ENCODE assay signal across 8 cellular contexts in the genomic region with DNA sequence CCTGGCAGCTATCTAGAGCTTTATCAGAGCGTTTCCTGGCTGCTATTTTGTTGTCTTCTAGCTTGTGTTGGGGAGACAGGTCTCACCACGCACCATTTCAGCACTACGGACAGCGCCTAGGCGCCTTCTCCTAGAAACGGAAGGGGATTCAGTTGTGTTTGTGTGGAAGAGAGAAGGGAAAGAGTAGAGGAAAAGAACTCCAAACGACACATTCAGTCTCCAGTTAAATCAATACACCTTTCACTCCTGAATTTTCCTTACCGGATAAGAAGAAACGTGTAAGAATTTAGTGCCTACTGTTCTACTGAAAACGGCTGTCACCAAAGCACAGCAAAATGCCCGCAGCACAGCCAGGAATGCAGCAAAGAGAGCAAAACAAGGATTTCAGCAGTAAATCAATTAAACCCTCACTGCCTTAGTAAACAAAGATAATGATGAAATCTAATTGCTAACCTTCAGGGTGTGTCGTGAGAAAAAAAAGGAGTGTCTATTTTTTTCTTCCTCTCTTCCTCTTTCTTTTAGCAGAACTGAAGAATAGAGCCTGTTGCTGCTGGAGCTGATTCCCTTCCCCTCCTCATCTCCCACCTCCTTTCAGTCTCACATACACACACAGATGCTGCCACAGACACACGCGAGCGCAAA.
DNase-seq lines count a peak whose midpoint lies in the region; ATAC-seq and TF ChIP-seq lines count a peak whose summit lies in the region.

No MANE protein-coding gene starts in this region.

- ATAC-seq in SK-N-SH treated with all-trans-retinoic acid at 6 μM for 48 hours (peak; percentile 98), HG03460 (IDR thresholded peaks at IDR 0.05; ENCODE audit: unreplicated experiment) (no peak), GM21619 (IDR thresholded peaks at IDR 0.05; ENCODE audit: unreplicated experiment) (no peak)

- peak; percentile 21 for DNase-seq in activated gamma-delta T cell treated with Interleukin-2 at 50 U/mL for 16 hours
- no peak for DNase-seq in activated gamma-delta T cell (lab: John Stamatoyannopoulos, UW)
- DNase-seq in cerebellar cortex (ENCODE audit: low spot score), result peak; percentile 79
- peak; percentile 70 for DNase-seq in kidney glomerular epithelial cell (lab: John Stamatoyannopoulos, UW)
- peak; percentile 44 for DNase-seq in stimulated activated CD4-positive, alpha-beta T cell treated with anti-CD3 and anti-CD28 coated beads, Interleukin-4, amount 100 ng/mL, for 1 hour

TF ChIP-seq in SK-N-SH treated with all-trans-retinoic acid at 6 μM for 48 hours, 23 proteins besides CTCF, POLR2A, EP300 and RAD21:
- no peak for TF ChIP-seq ZFP30 (CRISPR knock-in tag; IDR thresholded peaks at IDR 0.05)
- peak; percentile 94 for TF ChIP-seq SNAI2 (CRISPR knock-in tag; IDR thresholded peaks at IDR 0.05)
- 0 out of 2 replicates have a peak, but pooled peaks have one; percentile 26 for TF ChIP-seq PATZ1 (CRISPR knock-in tag; IDR thresholded peaks at IDR 0.05; ENCODE audit: borderline replicate concordance)
- no peak for TF ChIP-seq ZNF70 (CRISPR knock-in tag; IDR thresholded peaks at IDR 0.05)
- TF ChIP-seq ISL1 (CRISPR knock-in tag; IDR thresholded peaks at IDR 0.05), result 0 out of 2 replicates have a peak, but pooled peaks have one; percentile 29
- TF ChIP-seq ZFP3 (CRISPR knock-in tag; IDR thresholded peaks at IDR 0.05), result peak; percentile 73; the same call in 1 of the 2 replicates
- TF ChIP-seq, protein P1, sequence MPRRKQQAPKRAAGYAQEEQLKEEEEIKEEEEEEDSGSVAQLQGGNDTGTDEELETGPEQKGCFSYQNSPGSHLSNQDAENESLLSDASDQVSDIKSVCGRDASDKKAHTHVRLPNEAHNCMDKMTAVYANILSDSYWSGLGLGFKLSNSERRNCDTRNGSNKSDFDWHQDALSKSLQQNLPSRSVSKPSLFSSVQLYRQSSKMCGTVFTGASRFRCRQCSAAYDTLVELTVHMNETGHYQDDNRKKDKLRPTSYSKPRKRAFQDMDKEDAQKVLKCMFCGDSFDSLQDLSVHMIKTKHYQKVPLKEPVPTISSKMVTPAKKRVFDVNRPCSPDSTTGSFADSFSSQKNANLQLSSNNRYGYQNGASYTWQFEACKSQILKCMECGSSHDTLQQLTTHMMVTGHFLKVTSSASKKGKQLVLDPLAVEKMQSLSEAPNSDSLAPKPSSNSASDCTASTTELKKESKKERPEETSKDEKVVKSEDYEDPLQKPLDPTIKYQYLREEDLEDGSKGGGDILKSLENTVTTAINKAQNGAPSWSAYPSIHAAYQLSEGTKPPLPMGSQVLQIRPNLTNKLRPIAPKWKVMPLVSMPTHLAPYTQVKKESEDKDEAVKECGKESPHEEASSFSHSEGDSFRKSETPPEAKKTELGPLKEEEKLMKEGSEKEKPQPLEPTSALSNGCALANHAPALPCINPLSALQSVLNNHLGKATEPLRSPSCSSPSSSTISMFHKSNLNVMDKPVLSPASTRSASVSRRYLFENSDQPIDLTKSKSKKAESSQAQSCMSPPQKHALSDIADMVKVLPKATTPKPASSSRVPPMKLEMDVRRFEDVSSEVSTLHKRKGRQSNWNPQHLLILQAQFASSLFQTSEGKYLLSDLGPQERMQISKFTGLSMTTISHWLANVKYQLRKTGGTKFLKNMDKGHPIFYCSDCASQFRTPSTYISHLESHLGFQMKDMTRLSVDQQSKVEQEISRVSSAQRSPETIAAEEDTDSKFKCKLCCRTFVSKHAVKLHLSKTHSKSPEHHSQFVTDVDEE (CRISPR knock-in tag; IDR thresholded peaks at IDR 0.05), result no peak
- TF ChIP-seq PPARA (CRISPR knock-in tag; IDR thresholded peaks at IDR 0.05; ENCODE audit: borderline replicate concordance), result no peak
- TF ChIP-seq ZC3H10 (CRISPR knock-in tag; IDR thresholded peaks at IDR 0.05), result peak; percentile 51; the same call in 1 of the 2 replicates
- peak; percentile 88; the same call in 1 of the 2 replicates for TF ChIP-seq CSDC2 (CRISPR knock-in tag; IDR thresholded peaks at IDR 0.05)
TF ChIP-seq in SK-N-SH treated with all-trans-retinoic acid at 6 μM for 48 hours: peak in this region for 6.
